In genomic region chr3:113746069-113746954, GRCh38 we compare ENCODE assay signal across 1 cellular context.
TF ChIP-seq lines count a peak whose summit lies in the region.

Gene NAA50 (minus strand): TSS chr3:113746249. CDS start chr3:113745949, 300 bp downstream.

TF ChIP-seq in HEK293, 187 proteins besides CTCF, POLR2A, EP300 and RAD21 (continued from another document):
- TF ChIP-seq ZNF26 (tag by site-specific recombination; IDR thresholded peaks at IDR 0.05) (no peak), ZNF404 (tag by site-specific recombination; IDR thresholded peaks at IDR 0.05) (no peak), ZNF24 (tag by site-specific recombination; IDR thresholded peaks at IDR 0.05) (peak; percentile 40; the same call in 1 of the 2 replicates), ZNF621 (tag by site-specific recombination; IDR thresholded peaks at IDR 0.05) (no peak), ZNF239 (tag by site-specific recombination; IDR thresholded peaks at IDR 0.05) (no peak), ZFHX2 (tag by site-specific recombination; conservative IDR thresholded peaks at IDR 0.05) (no peak), ZNF449 (tag by site-specific recombination; IDR thresholded peaks at IDR 0.05) (peak; percentile 17; the same call in 1 of the 2 replicates), ZNF664 (tag by site-specific recombination; IDR thresholded peaks at IDR 0.05) (no peak), ZSCAN30 (tag by site-specific recombination; IDR thresholded peaks at IDR 0.05) (no peak), YY1 (tag by site-specific recombination; IDR thresholded peaks at IDR 0.05) (peak; percentile 60; the same call in 1 of the 2 replicates), ZNF521 (tag by site-specific recombination; IDR thresholded peaks at IDR 0.05) (no peak), ZNF221 (tag by site-specific recombination; IDR thresholded peaks at IDR 0.05; ENCODE audit: borderline replicate concordance) (no peak), ZNF76 (tag by site-specific recombination; IDR thresholded peaks at IDR 0.05; ENCODE audit: borderline replicate concordance, low read depth) (no peak), ZNF16 (tag by site-specific recombination; IDR thresholded peaks at IDR 0.05; ENCODE audit: low read depth) (no peak), AEBP2 (tag by site-specific recombination; IDR thresholded peaks at IDR 0.05; ENCODE audit: borderline replicate concordance) (no peak), SETDB1 (IDR thresholded peaks at IDR 0.05; ENCODE audit: insufficient read length, low read length) (no peak), ZBTB26 (tag by site-specific recombination; optimal IDR thresholded peaks at IDR 0.05) (peak; percentile 89), IKZF3 (tag by site-specific recombination; IDR thresholded peaks at IDR 0.05) (peak; percentile 94), ZNF146 (tag by site-specific recombination; IDR thresholded peaks at IDR 0.05) (no peak), ZNF335 (tag by site-specific recombination; conservative IDR thresholded peaks at IDR 0.05) (peak; percentile 90), SCRT2 (tag by site-specific recombination; IDR thresholded peaks at IDR 0.05) (no peak), HOXD13 (CRISPR knock-in tag; IDR thresholded peaks at IDR 0.05; ENCODE audit: borderline replicate concordance) (no peak), ZNF830 (tag by site-specific recombination; IDR thresholded peaks at IDR 0.05; ENCODE audit: low read depth) (no peak), ZSCAN23 (tag by site-specific recombination; IDR thresholded peaks at IDR 0.05) (no peak), ZNF639 (tag by site-specific recombination; IDR thresholded peaks at IDR 0.05) (0 out of 2 replicates have a peak, but pooled peaks have one; percentile 15), SP3 (tag by site-specific recombination; IDR thresholded peaks at IDR 0.05) (peak; percentile 43; the same call in 1 of the 2 replicates), ZNF18 (tag by site-specific recombination; IDR thresholded peaks at IDR 0.05) (no peak), ZSCAN4 (tag by site-specific recombination; IDR thresholded peaks at IDR 0.05) (no peak), ZNF654 (tag by site-specific recombination; IDR thresholded peaks at IDR 0.05; ENCODE audit: low read depth) (no peak), ZNF366 (tag by site-specific recombination; conservative IDR thresholded peaks at IDR 0.05) (peak; percentile 73), SCRT1 (tag by site-specific recombination; IDR thresholded peaks at IDR 0.05; ENCODE audit: borderline replicate concordance) (no peak), ZNF37A (tag by site-specific recombination; IDR thresholded peaks at IDR 0.05) (no peak), ZNF138 (tag by site-specific recombination; IDR thresholded peaks at IDR 0.05; ENCODE audit: borderline replicate concordance) (no peak), ZNF837 (tag by site-specific recombination; IDR thresholded peaks at IDR 0.05) (no peak), PBX3 (CRISPR knock-in tag; IDR thresholded peaks at IDR 0.05) (0 out of 2 replicates have a peak, but pooled peaks have one; percentile 29), ZNF223 (tag by site-specific recombination; IDR thresholded peaks at IDR 0.05) (no peak), ZNF549 (tag by site-specific recombination; IDR thresholded peaks at IDR 0.05) (no peak), ZNF341 (tag by site-specific recombination; IDR thresholded peaks at IDR 0.05; ENCODE audit: low read depth) (peak; percentile 85), ZNF121 (tag by site-specific recombination; IDR thresholded peaks at IDR 0.05) (no peak), KLF10 (tag by site-specific recombination; IDR thresholded peaks at IDR 0.05) (peak; percentile 55), ZFP3 (tag by site-specific recombination; IDR thresholded peaks at IDR 0.05; ENCODE audit: low read depth) (no peak), ZBTB11 (tag by site-specific recombination; conservative IDR thresholded peaks at IDR 0.05; ENCODE audit: low read depth) (peak; percentile 98)
TF ChIP-seq in HEK293: peak in this region for 33.
